13 cellular contexts compared by ENCODE assay signal in the genomic region with DNA sequence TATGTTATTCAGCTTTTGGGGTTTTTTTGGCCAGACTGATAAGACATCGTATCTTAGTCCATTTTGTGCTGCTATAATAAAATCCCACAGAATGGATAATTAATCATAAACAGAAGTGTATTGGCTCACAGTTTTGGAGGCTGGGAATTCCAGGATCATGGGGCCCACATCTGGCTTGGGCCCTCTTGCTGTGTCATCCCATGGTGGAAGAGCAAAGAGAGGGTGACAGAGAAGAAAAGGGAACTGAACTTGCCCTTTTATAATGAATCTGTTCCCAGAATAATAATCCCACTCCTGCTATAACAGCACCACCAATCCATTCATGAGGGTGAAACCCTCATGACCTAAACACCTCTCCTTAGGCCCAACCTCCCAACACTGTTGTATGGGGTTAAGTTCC.
"Had no signal": no experiment of that assay in that cellular context is flagged by ENCODE, and none has a peak within 500 bp of the region (broad histone marks: within the 10 kb centered on the region; RNA-seq: fewer than 3 reads in every experiment).

No MANE protein-coding gene starts in this region.

- DNase-seq: activated CD4-positive, alpha-beta T cell treated with anti-CD3 and anti-CD28 coated beads, Interleukin-2, amount 10 ng/mL, durations not matched to agents 7 days and 5 days; activated T-cell treated with anti-CD3 and anti-CD28 coated beads for 4 hours; amygdala; brain microvascular endothelial cell; effector memory CD8-positive, alpha-beta T cell; hippocampal formation; retina; stimulated activated CD4-positive, alpha-beta T cell treated with anti-CD3 and anti-CD28 coated beads, Interleukin-15, amount 100 ng/mL, for 24 hours; stimulated activated CD4-positive, alpha-beta T cell treated with anti-CD3 and anti-CD28 coated beads, Interleukin-4, amount 100 ng/mL, for 4 hours; trophoblast cell had no signal

- H3K9me3 Mint-ChIP-seq: activated CD4-positive, alpha-beta T cell treated with anti-CD3 and anti-CD28 coated beads, Interleukin-2, amount 10 ng/mL, durations not matched to agents 7 days and 5 days; activated naive CD4-positive, alpha-beta T cell treated with anti-CD3 and anti-CD28 coated beads, Interleukin-2, amount 50 U/mL, for 72 hours; effector memory CD8-positive, alpha-beta T cell; T-helper 1 cell treated with Interleukin-12 subunit alpha and Interleukin-12 subunit beta and Interleukin-4 antibody, amounts not matched to agents 30 μg/mL and 1 μg/mL, for 36 hours; WTC11 had no signal

- H3K4me3 Mint-ChIP-seq: activated CD4-positive, alpha-beta T cell treated with anti-CD3 and anti-CD28 coated beads, Interleukin-2, amount 10 ng/mL, durations not matched to agents 7 days and 5 days; effector memory CD8-positive, alpha-beta T cell; T-helper 1 cell treated with Interleukin-12 subunit alpha and Interleukin-12 subunit beta and Interleukin-4 antibody, amounts not matched to agents 30 μg/mL and 1 μg/mL, for 36 hours; WTC11 had no signal

- H3K36me3 Mint-ChIP-seq: activated naive CD4-positive, alpha-beta T cell treated with anti-CD3 and anti-CD28 coated beads, Interleukin-2, amount 50 U/mL, for 72 hours; WTC11 had no signal

- H3K27me3 Mint-ChIP-seq: activated CD4-positive, alpha-beta T cell treated with anti-CD3 and anti-CD28 coated beads, Interleukin-2, amount 10 ng/mL, durations not matched to agents 7 days and 5 days; effector memory CD8-positive, alpha-beta T cell had no signal

- H3K27ac Mint-ChIP-seq: activated CD4-positive, alpha-beta T cell treated with anti-CD3 and anti-CD28 coated beads, Interleukin-2, amount 10 ng/mL, durations not matched to agents 7 days and 5 days; activated naive CD4-positive, alpha-beta T cell treated with anti-CD3 and anti-CD28 coated beads, Interleukin-2, amount 50 U/mL, for 72 hours; effector memory CD8-positive, alpha-beta T cell; T-helper 1 cell treated with Interleukin-12 subunit alpha and Interleukin-12 subunit beta and Interleukin-4 antibody, amounts not matched to agents 30 μg/mL and 1 μg/mL, for 36 hours; WTC11 had no signal

- ATAC-seq: activated naive CD4-positive, alpha-beta T cell treated with anti-CD3 and anti-CD28 coated beads, Interleukin-2, amount 50 U/mL, for 72 hours; effector memory CD8-positive, alpha-beta T cell; WTC11 had no signal
